Comparison of ENCODE assay signal across 9 cellular contexts in the genomic region with DNA sequence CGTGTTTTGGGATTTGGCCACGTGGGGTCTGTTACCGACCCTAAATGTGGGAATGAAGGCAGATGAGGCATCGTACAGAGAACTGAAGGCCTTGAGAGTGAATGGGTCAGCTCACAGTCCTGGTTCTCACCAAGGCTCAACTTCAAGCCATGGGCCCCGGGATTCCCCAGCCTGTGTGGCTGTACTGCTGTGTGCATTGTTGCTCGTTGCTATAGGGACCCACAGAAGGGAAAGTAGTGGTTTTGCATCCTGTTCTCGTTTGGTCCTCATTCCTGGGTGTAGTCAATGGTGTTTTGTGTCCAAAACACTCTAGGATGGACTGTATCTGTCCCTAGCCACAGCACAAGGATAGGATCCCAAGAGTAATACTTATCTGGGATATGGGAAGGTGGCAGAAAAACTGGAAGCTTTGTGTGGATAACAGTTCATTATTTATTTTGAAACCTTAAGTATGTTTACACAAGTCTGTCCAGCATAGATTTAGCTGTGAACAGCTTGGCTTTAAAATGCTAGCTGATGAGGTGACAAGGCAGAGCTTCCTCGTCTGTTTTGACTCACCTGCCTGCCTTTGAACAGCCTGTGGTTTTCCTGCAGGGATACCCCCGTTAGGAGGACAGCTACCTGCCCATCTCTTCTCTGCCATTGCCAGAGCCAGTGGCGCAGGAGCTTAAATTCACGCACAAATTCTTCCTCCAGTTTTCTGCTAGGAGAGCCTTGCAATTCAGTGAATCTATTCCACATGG.
A peak's percentile ranks its signal among the peaks of the same experiment; 100 is the strongest.
DNase-seq lines count a peak whose midpoint lies in the region; ATAC-seq lines count a peak whose summit lies in the region.
"Had no signal": no experiment of that assay in that cellular context is flagged by ENCODE, and none has a peak within 500 bp of the region (broad histone marks: within the 10 kb centered on the region; RNA-seq: fewer than 3 reads in every experiment).

No MANE protein-coding gene starts in this region.

- no peaks in the 10 kb centered on the region for H3K9me3 Mint-ChIP-seq in activated CD4-positive, alpha-beta T cell treated with anti-CD3 and anti-CD28 coated beads, Interleukin-2, amount 10 ng/mL, durations not matched to agents 7 days and 5 days
- H3K9me3 Mint-ChIP-seq in naive B cell: no peaks in the 10 kb centered on the region

- peak; percentile 23 for DNase-seq in activated T-cell treated with anti-CD3 and anti-CD28 coated beads, Interleukin-2, amount 50 U/mL, for 1 hour
- DNase-seq in activated T-cell treated with anti-CD3 and anti-CD28 coated beads, Interleukin-2, amount 50 U/mL, for 48 hours: no peak
- DNase-seq in activated CD4-positive, alpha-beta T cell treated with anti-CD3 and anti-CD28 coated beads, Interleukin-2, amount 10 ng/mL, durations not matched to agents 7 days and 5 days: peak; percentile 50
- DNase-seq in naive B cell: no peak
- no peak for DNase-seq in GOT3 (lab: John Stamatoyannopoulos, UW)
- no peak for DNase-seq in UCSD-AML1 (lab: John Stamatoyannopoulos, UW; ENCODE audit: unreplicated experiment)
- no peak for DNase-seq in NCI-H187 (lab: John Stamatoyannopoulos, UW)
- DNase-seq: left cardiac atrium had no signal

- no peaks in the 10 kb centered on the region for H3K27me3 Mint-ChIP-seq in activated CD4-positive, alpha-beta T cell treated with anti-CD3 and anti-CD28 coated beads, Interleukin-2, amount 10 ng/mL, durations not matched to agents 7 days and 5 days
- H3K27me3 Mint-ChIP-seq in naive B cell: no peaks in the 10 kb centered on the region

- H3K27ac Mint-ChIP-seq in activated CD4-positive, alpha-beta T cell treated with anti-CD3 and anti-CD28 coated beads, Interleukin-2, amount 10 ng/mL, durations not matched to agents 7 days and 5 days: no peak overlapping the region
- H3K27ac Mint-ChIP-seq in naive B cell: peak overlapping the region in 2 of 6 donors; percentile 80 to 88

- ATAC-seq in HG02938 (IDR thresholded peaks at IDR 0.05; ENCODE audit: unreplicated experiment) (peak; percentile 96), naive B cell (ENCODE audit: low read depth in 2 of 2) (peak; percentile 56 to 91)

- peaks cover 21% of the 10 kb centered on the region for H3K4me1 Mint-ChIP-seq in activated CD4-positive, alpha-beta T cell treated with anti-CD3 and anti-CD28 coated beads, Interleukin-2, amount 10 ng/mL, durations not matched to agents 7 days and 5 days
- peaks cover 0 to 3% (median 0%) of the 10 kb centered on the region in 3 donors for H3K4me1 Mint-ChIP-seq in naive B cell

- H3K4me3 Mint-ChIP-seq in activated CD4-positive, alpha-beta T cell treated with anti-CD3 and anti-CD28 coated beads, Interleukin-2, amount 10 ng/mL, durations not matched to agents 7 days and 5 days: no peak overlapping the region
- H3K4me3 Mint-ChIP-seq in naive B cell: no peak overlapping the region

- no peaks in the 10 kb centered on the region for H3K36me3 Mint-ChIP-seq in activated CD4-positive, alpha-beta T cell treated with anti-CD3 and anti-CD28 coated beads, Interleukin-2, amount 10 ng/mL, durations not matched to agents 7 days and 5 days (ENCODE audit: low read depth)
- no peaks in the 10 kb centered on the region for H3K36me3 Mint-ChIP-seq in naive B cell

- CTCF ChIA-PET in activated CD4-positive, alpha-beta T cell treated with anti-CD3 and anti-CD28 coated beads, Interleukin-2, amount 10 ng/mL, durations not matched to agents 7 days and 5 days (lab: Charles Lee): interaction anchor here (0.5 to 2.0 kb wide), 3 partner anchors 13 to 21 kb away, joined by 3 to 6 read pairs (median 3); no protein-coding TSS in a partner anchor

- POLR2A ChIA-PET in activated CD4-positive, alpha-beta T cell treated with anti-CD3 and anti-CD28 coated beads, Interleukin-2, amount 10 ng/mL, durations not matched to agents 7 days and 5 days (lab: Charles Lee): no interaction called here

Comparison
In these comparisons a context has a peak if more than half of its experiments do, and no peak if none do; other contexts are left out.
1. DNase-seq: peak in activated T-cell treated with anti-CD3 and anti-CD28 coated beads, Interleukin-2, amount 50 U/mL, for 1 hour (single experiment) and activated CD4-positive, alpha-beta T cell treated with anti-CD3 and anti-CD28 coated beads, Interleukin-2, amount 10 ng/mL, durations not matched to agents 7 days and 5 days (single experiment); none in activated T-cell treated with anti-CD3 and anti-CD28 coated beads, Interleukin-2, amount 50 U/mL, for 48 hours (0 of 2), naive B cell (single experiment), GOT3 (single experiment), UCSD-AML1 (single experiment) and NCI-H187 (0 of 2).